Comparison of ENCODE assay signal across 24 cellular contexts in genomic region chr16:84780063-84780462, GRCh38. TPM values are rescaled to one million over a fixed set of nuclear protein-coding genes. Genes with fewer than 3 reads are reported as not detected.
"Had no signal": no experiment of that assay in that cellular context is flagged by ENCODE, and none has a peak within 500 bp of the region (broad histone marks: within the 10 kb centered on the region; RNA-seq: fewer than 3 reads in every experiment).

No MANE protein-coding gene starts in this region.

- H3K4me2 ChIP-seq: SK-N-SH had no signal

- H3K27me3 Mint-ChIP-seq: activated CD8-positive, alpha-beta memory T cell treated with anti-CD3 and anti-CD28 coated beads, Interleukin-2, amount 10 ng/mL, durations not matched to agents 7 days and 5 days; activated naive CD8-positive, alpha-beta T cell treated with anti-CD3 and anti-CD28 coated beads, Interleukin-2, amount 10 ng/mL, durations not matched to agents 7 days and 5 days; activated T-cell treated with anti-CD3 and anti-CD28 coated beads, Interleukin-2, amount 50 U/mL, for 24 hours had no signal

- H3K9me2 ChIP-seq: SK-N-SH had no signal

- H3K36me3 ChIP-seq: SJCRH30 had no signal

- DNase-seq: activated CD4-positive, alpha-beta T cell treated with anti-CD3 and anti-CD28 coated beads for 48 hours; activated CD4-positive, alpha-beta T cell treated with anti-CD3 and anti-CD28 coated beads, Interleukin-2, amount 50 U/mL, for 4 hours; activated CD4-positive, CD25-positive, alpha-beta regulatory T cell treated with anti-CD3 and anti-CD28 coated beads, Interleukin-2, amount 50 U/mL, for 72 hours; activated CD8-positive, alpha-beta memory T cell treated with anti-CD3 and anti-CD28 coated beads, Interleukin-2, amount 10 ng/mL, durations not matched to agents 7 days and 5 days; activated effector memory CD4-positive, alpha-beta T cell treated with anti-CD3 and anti-CD28 coated beads, Interleukin-2, amount 50 U/mL, for 16 hours; activated naive CD4-positive, alpha-beta T cell treated with Interleukin-2 at 50 U/mL for 16 hours; activated naive CD8-positive, alpha-beta T cell treated with anti-CD3 and anti-CD28 coated beads, Interleukin-2, amount 10 ng/mL, durations not matched to agents 7 days and 5 days; activated T-cell treated with anti-CD3 and anti-CD28 coated beads, Interleukin-2, amount 50 U/mL, for 24 hours; aorta; MM.1S; NCI-H1105; NCI-H1436; NCI-H1694 treated with DMSO at 0.1 percent for 48 hours; NCI-H2081; NCI-H510A treated with DMSO at 0.1 percent for 48 hours; NCI-H69; Peyer's patch; Right ventricle myocardium superior; SJCRH30; SK-N-SH; T-helper 1 cell had no signal

- H3K4me1 ChIP-seq: breast epithelium, Peyer's patch, SJCRH30 had no signal

- H3K9me3 ChIP-seq: breast epithelium, Peyer's patch, SJCRH30, SK-N-SH had no signal

- H3K27ac ChIP-seq: breast epithelium, Peyer's patch, SJCRH30 had no signal

- H3K27me3 ChIP-seq: breast epithelium, Peyer's patch, SJCRH30 had no signal

- H3K27ac Mint-ChIP-seq: activated CD8-positive, alpha-beta memory T cell treated with anti-CD3 and anti-CD28 coated beads, Interleukin-2, amount 10 ng/mL, durations not matched to agents 7 days and 5 days; activated naive CD8-positive, alpha-beta T cell treated with anti-CD3 and anti-CD28 coated beads, Interleukin-2, amount 10 ng/mL, durations not matched to agents 7 days and 5 days; activated T-cell treated with anti-CD3 and anti-CD28 coated beads, Interleukin-2, amount 50 U/mL, for 24 hours; activated T-helper 1 cell treated with anti-CD3 and anti-CD28 coated beads, Interleukin-12 subunit alpha, Interleukin-12 subunit beta, Interleukin-2, Interleukin-4 antibody, amounts not matched to agents 30 ng/mL and 10 ng/mL and 1 ng/mL, durations not matched to agents 14 hours and 24 hours and 36 hours; T-helper 2 cell treated with Interferon-gamma antibody and Interleukin-4, amounts not matched to agents 5 μg/mL and 100 μg/mL, for 36 hours had no signal

- H3K9ac ChIP-seq: SK-N-SH had no signal

- H3K4me3 Mint-ChIP-seq: activated CD8-positive, alpha-beta memory T cell treated with anti-CD3 and anti-CD28 coated beads, Interleukin-2, amount 10 ng/mL, durations not matched to agents 7 days and 5 days; activated naive CD8-positive, alpha-beta T cell treated with anti-CD3 and anti-CD28 coated beads, Interleukin-2, amount 10 ng/mL, durations not matched to agents 7 days and 5 days; activated T-cell treated with anti-CD3 and anti-CD28 coated beads, Interleukin-2, amount 50 U/mL, for 24 hours; activated T-helper 1 cell treated with anti-CD3 and anti-CD28 coated beads, Interleukin-12 subunit alpha, Interleukin-12 subunit beta, Interleukin-2, Interleukin-4 antibody, amounts not matched to agents 30 ng/mL and 10 ng/mL and 1 ng/mL, durations not matched to agents 14 hours and 24 hours and 36 hours; T-helper 2 cell treated with Interferon-gamma antibody and Interleukin-4, amounts not matched to agents 5 μg/mL and 100 μg/mL, for 36 hours had no signal

- H3K4me1 Mint-ChIP-seq: activated CD8-positive, alpha-beta memory T cell treated with anti-CD3 and anti-CD28 coated beads, Interleukin-2, amount 10 ng/mL, durations not matched to agents 7 days and 5 days; activated naive CD8-positive, alpha-beta T cell treated with anti-CD3 and anti-CD28 coated beads, Interleukin-2, amount 10 ng/mL, durations not matched to agents 7 days and 5 days had no signal

- H3K9me3 Mint-ChIP-seq: activated naive CD8-positive, alpha-beta T cell treated with anti-CD3 and anti-CD28 coated beads, Interleukin-2, amount 10 ng/mL, durations not matched to agents 7 days and 5 days; activated T-cell treated with anti-CD3 and anti-CD28 coated beads, Interleukin-2, amount 50 U/mL, for 24 hours; activated T-helper 1 cell treated with anti-CD3 and anti-CD28 coated beads, Interleukin-12 subunit alpha, Interleukin-12 subunit beta, Interleukin-2, Interleukin-4 antibody, amounts not matched to agents 30 ng/mL and 10 ng/mL and 1 ng/mL, durations not matched to agents 14 hours and 24 hours and 36 hours; T-helper 2 cell treated with Interferon-gamma antibody and Interleukin-4, amounts not matched to agents 5 μg/mL and 100 μg/mL, for 36 hours had no signal

- H3K4me3 ChIP-seq: breast epithelium, Peyer's patch, SJCRH30 had no signal

- ATAC-seq: activated CD8-positive, alpha-beta memory T cell treated with anti-CD3 and anti-CD28 coated beads, Interleukin-2, amount 10 ng/mL, durations not matched to agents 7 days and 5 days had no signal

RNA-seq across cellular contexts. Expression of gene CRISPLD2, which starts 39.7 kb away (rescaled TPM):
- total RNA-seq: activated CD8-positive, alpha-beta memory T cell treated with anti-CD3 and anti-CD28 coated beads, Interleukin-2, amount 10 ng/mL, durations not matched to agents 7 days and 5 days; activated T-helper 1 cell treated with anti-CD3 and anti-CD28 coated beads, Interleukin-12 subunit alpha, Interleukin-12 subunit beta, Interleukin-2, Interleukin-4 antibody, amounts not matched to agents 30 ng/mL and 10 ng/mL and 1 ng/mL, durations not matched to agents 14 hours and 24 hours and 36 hours had no signal
